ENCODE assay signal across 11 cellular contexts in the genomic region with DNA sequence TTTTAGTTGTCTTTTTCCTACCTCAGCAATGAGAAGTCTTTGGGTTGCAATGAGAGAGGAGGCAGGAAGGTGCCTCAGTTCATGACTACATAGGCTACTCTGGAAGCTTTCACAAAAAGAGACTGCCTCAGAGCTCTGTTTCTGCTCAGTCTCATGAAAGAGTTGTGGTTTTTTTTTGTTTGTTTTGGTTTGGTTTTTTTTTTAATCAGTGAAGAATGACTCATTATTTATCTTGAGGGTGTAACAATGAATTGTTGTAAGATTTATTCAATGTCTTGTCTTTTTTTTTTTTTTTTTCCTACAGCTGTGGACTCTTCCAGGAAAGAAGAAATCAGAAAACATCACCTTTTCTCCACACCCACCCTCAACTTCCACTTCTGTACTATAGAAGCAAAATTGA.
DNase-seq lines count a peak whose midpoint lies in the region; ATAC-seq and TF ChIP-seq lines count a peak whose summit lies in the region.
"Had no signal": no experiment of that assay in that cellular context is flagged by ENCODE, and none has a peak within 500 bp of the region (broad histone marks: within the 10 kb centered on the region; RNA-seq: fewer than 3 reads in every experiment).

No MANE protein-coding gene starts in this region.

- H3K4me1 ChIP-seq in left ventricle myocardium inferior (peaks cover 10% of the 10 kb centered on the region), right atrium auricular region (peaks cover 0 to 13% of the 10 kb centered on the region in 2 donors), foreskin keratinocyte (peaks cover 4% of the 10 kb centered on the region), aorta (ENCODE audit: control insufficient read depth in 1 of 2, insufficient read depth in 2 of 2, low read length in 2 of 2) (peaks cover 0 to 3% of the 10 kb centered on the region in 2 donors), upper lobe of right lung (peaks cover 6% of the 10 kb centered on the region)

- no peak for DNase-seq in left ventricle myocardium inferior
- DNase-seq in right atrium auricular region (ENCODE audit: low spot score) = no peak
- DNase-seq in SW480 (ENCODE audit: low spot score) = peak; percentile 74
- peak; percentile 66 to 80 for DNase-seq in foreskin keratinocyte
- no peak for DNase-seq in aorta
- DNase-seq in C1 segment of cervical spinal cord (lab: John Stamatoyannopoulos, UW) = no peak
- no peak for DNase-seq in upper lobe of right lung
- DNase-seq in effector CD4-positive, alpha-beta T cell = no peak
- DNase-seq: activated naive CD8-positive, alpha-beta T cell treated with anti-CD3 and anti-CD28 coated beads, Interleukin-2, amount 10 ng/mL, durations not matched to agents 7 days and 5 days; CD8-positive, alpha-beta memory T cell; head of caudate nucleus had no signal

- H3K9me3 ChIP-seq in left ventricle myocardium inferior (replicated peaks) = peaks cover 10% of the 10 kb centered on the region
- H3K9me3 ChIP-seq in right atrium auricular region = no peaks in the 10 kb centered on the region
- peaks cover 5% of the 10 kb centered on the region for H3K9me3 ChIP-seq in aorta (ENCODE audit: control insufficient read depth, low read length)
- H3K9me3 ChIP-seq in upper lobe of right lung = no peaks in the 10 kb centered on the region

- H3K27me3 ChIP-seq in left ventricle myocardium inferior (ENCODE audit: low read depth) = no peaks in the 10 kb centered on the region
- H3K27me3 ChIP-seq in right atrium auricular region = no peaks in the 10 kb centered on the region
- H3K27me3 ChIP-seq in foreskin keratinocyte = peaks cover 86% of the 10 kb centered on the region
- H3K27me3 ChIP-seq in aorta (ENCODE audit: control insufficient read depth in 1 of 2, insufficient read depth in 2 of 2, low read length in 1 of 2) = no peaks in the 10 kb centered on the region
- H3K27me3 ChIP-seq in upper lobe of right lung = no peaks in the 10 kb centered on the region

- H3K4me3 ChIP-seq in left ventricle myocardium inferior = no peak overlapping the region
- no peak overlapping the region for H3K4me3 ChIP-seq in right atrium auricular region
- no peak overlapping the region for H3K4me3 ChIP-seq in aorta (ENCODE audit: low read length in 2 of 2)
- H3K4me3 ChIP-seq in upper lobe of right lung = no peak overlapping the region

- peak overlapping the region; percentile 12 for H3K27ac ChIP-seq in left ventricle myocardium inferior (replicated peaks)
- H3K27ac ChIP-seq in right atrium auricular region = no peak overlapping the region
- H3K27ac ChIP-seq in foreskin keratinocyte = no peak overlapping the region
- H3K27ac ChIP-seq in aorta (ENCODE audit: low read depth in 1 of 2, low read length in 2 of 2) = no peak overlapping the region
- no peak overlapping the region for H3K27ac ChIP-seq in upper lobe of right lung

- H3K36me3 ChIP-seq in left ventricle myocardium inferior (no peaks in the 10 kb centered on the region), right atrium auricular region (no peaks in the 10 kb centered on the region), aorta (ENCODE audit: control insufficient read depth in 1 of 2, insufficient read depth in 2 of 2, low read length in 1 of 2) (no peaks in the 10 kb centered on the region), upper lobe of right lung (no peaks in the 10 kb centered on the region)

- intact Hi-C loops in left ventricle myocardium inferior (cut with micrococcal nuclease) (no loop called here), aorta (cut with DNase I) (no loop called here), upper lobe of right lung (cut with DNase I) (no loop called here)

- TF ChIP-seq CTCF in left ventricle myocardium inferior (IDR thresholded peaks at IDR 0.05; ENCODE audit: borderline replicate concordance) (no peak), right atrium auricular region (IDR thresholded peaks at IDR 0.05) (no peak), foreskin keratinocyte (conservative IDR thresholded peaks at IDR 0.05) (no peak), upper lobe of right lung (IDR thresholded peaks at IDR 0.05) (no peak)

- peak; percentile 65 for ATAC-seq in foreskin keratinocyte
- peak; percentile 50 for ATAC-seq in aorta (ENCODE audit: low FRiP score)
- ATAC-seq in upper lobe of right lung = no peak

Comparison
In these comparisons a context has a peak if more than half of its experiments do, and no peak if none do; other contexts are left out.
1. DNase-seq: peak in SW480 (single experiment) and foreskin keratinocyte (2 of 2); none in left ventricle myocardium inferior (single experiment), right atrium auricular region (single experiment), aorta (0 of 2), C1 segment of cervical spinal cord (0 of 14), upper lobe of right lung (single experiment) and effector CD4-positive, alpha-beta T cell (single experiment).